1 cellular context compared by ENCODE assay signal in genomic region chr9:137201205-137201868, GRCh38.
TF ChIP-seq lines count a peak whose summit lies in the region.

No MANE protein-coding gene starts in this region.

TF ChIP-seq in HCT116, 20 proteins besides CTCF, POLR2A, EP300 and RAD21 (continued from another document):
- no peak for TF ChIP-seq REST (IDR thresholded peaks at IDR 0.05; ENCODE audit: low read depth)
- TF ChIP-seq POLR2AphosphoS5 (IDR thresholded peaks at IDR 0.05; ENCODE audit: low read depth, low read length), result no peak
- no peak for TF ChIP-seq TCF7L2 (IDR thresholded peaks at IDR 0.05; ENCODE audit: borderline replicate concordance, extremely low read depth, insufficient read depth, insufficient read length)
- TF ChIP-seq YY1 (IDR thresholded peaks at IDR 0.05; ENCODE audit: extremely low read depth, insufficient replicate concordance, low read depth, low read length), result no peak
